Comparison of ENCODE assay signal across 7 cellular contexts in the genomic region with DNA sequence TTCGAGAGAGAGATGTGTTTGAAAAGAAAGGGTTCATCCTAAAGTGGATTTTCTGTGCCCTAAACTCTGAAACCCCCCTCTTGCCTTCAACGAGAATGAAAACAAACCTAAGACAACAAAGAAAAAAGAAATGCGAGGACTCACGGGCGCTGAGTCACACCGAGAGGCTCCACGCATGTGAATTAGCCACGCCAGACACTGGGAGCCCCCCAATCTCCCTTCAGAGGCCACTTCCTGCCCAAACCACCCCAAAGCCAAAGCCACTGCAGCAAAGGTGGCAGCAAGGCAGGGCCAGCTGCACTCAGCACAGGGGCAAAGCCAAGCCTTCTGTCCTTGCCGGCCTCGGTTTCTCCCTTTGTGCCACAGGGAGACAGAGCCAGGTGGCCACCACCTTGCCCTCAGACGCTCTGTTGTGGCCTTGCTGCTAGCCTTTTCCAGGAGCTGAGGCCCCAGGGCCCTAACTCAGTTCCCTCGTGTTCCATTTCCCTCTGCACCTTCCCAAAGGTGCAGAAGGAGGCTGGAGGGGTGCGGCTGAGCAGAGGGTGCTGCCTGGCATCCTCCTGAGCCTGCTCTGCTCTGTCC.
A peak's percentile ranks its signal among the peaks of the same experiment; 100 is the strongest.
DNase-seq lines count a peak whose midpoint lies in the region; ATAC-seq and TF ChIP-seq lines count a peak whose summit lies in the region.

No MANE protein-coding gene starts in this region.

- peak overlapping the region; percentile 15 for H3K4me3 ChIP-seq in Jurkat, Clone E6-1 (ENCODE audit: low read length)
- H3K4me3 ChIP-seq in mesodermal cell (ENCODE audit: extremely low read depth, insufficient read depth, low read length, poor library complexity, severe bottlenecking), result no peak overlapping the region
- no peak overlapping the region for H3K4me3 ChIP-seq in thyroid gland (replicated peaks in 1 of 3)

- ATAC-seq in sciatic nerve, result no peak

- TF ChIP-seq CTCF in thyroid gland (IDR thresholded peaks at IDR 0.05), result no peak

- H3K9me3 ChIP-seq in mesodermal cell (ENCODE audit: control insufficient read depth, low read length), result no peaks in the 10 kb centered on the region
- H3K9me3 ChIP-seq in thyroid gland, result no peaks in the 10 kb centered on the region

- no peaks in the 10 kb centered on the region for H3K27me3 ChIP-seq in thyroid gland

- peaks cover 13% of the 10 kb centered on the region for H3K36me3 ChIP-seq in mesodermal cell (ENCODE audit: control insufficient read depth, insufficient read depth, low read length)
- H3K36me3 ChIP-seq in thyroid gland, result no peaks in the 10 kb centered on the region

- 60 to 65% methylated on average over 4 to 10 of the region's 13 CpGs for WGBS in mesodermal cell (ENCODE audit: insufficient coverage in 2 of 2), 2 experiments
- 66 to 84% methylated on average over 12 to 13 of the region's 13 CpGs for WGBS in thyroid gland, 2 donors

- TF ChIP-seq POLR2A in thyroid gland (IDR thresholded peaks at IDR 0.05), result no peak

- DNase-seq in Jurkat, Clone E6-1 (ENCODE audit: low read depth, low spot score), result peak; percentile 74
- peak; percentile 70 to 74 for DNase-seq in activated T-cell treated with anti-CD3 and anti-CD28 coated beads, Interleukin-2, amount 50 U/mL, for 48 hours
- no peak for DNase-seq in thyroid gland
- DNase-seq in AML-193 (lab: John Stamatoyannopoulos, UW), result no peak
- no peak for DNase-seq in sciatic nerve (ENCODE audit: low spot score)
- DNase-seq in DMS153 (lab: John Stamatoyannopoulos, UW), result no peak

- H3K27ac ChIP-seq in mesodermal cell (ENCODE audit: low read depth, low read length, severe bottlenecking) (peak overlapping the region; percentile 67), thyroid gland (peak overlapping the region; percentile 40 to 92 (median 76))

- H3K4me1 ChIP-seq in mesodermal cell (ENCODE audit: control insufficient read depth, insufficient read depth, low read length, poor library complexity, severe bottlenecking) (peaks cover 25% of the 10 kb centered on the region), thyroid gland (peaks cover 74 to 91% of the 10 kb centered on the region in 2 donors)

- intact Hi-C loops in thyroid gland (cut with DNase I) (no loop called here), sciatic nerve (cut with DNase I) (no loop called here)

Comparison
In these comparisons a context has a peak if more than half of its experiments do, and no peak if none do; other contexts are left out.
1. DNase-seq: peak in Jurkat, Clone E6-1 (single experiment) and activated T-cell treated with anti-CD3 and anti-CD28 coated beads, Interleukin-2, amount 50 U/mL, for 48 hours (2 of 2); none in thyroid gland (0 of 2), AML-193 (0 of 2), sciatic nerve (single experiment) and DMS153 (single experiment).